Comparison of ENCODE assay signal across 21 cellular contexts in the genomic region with DNA sequence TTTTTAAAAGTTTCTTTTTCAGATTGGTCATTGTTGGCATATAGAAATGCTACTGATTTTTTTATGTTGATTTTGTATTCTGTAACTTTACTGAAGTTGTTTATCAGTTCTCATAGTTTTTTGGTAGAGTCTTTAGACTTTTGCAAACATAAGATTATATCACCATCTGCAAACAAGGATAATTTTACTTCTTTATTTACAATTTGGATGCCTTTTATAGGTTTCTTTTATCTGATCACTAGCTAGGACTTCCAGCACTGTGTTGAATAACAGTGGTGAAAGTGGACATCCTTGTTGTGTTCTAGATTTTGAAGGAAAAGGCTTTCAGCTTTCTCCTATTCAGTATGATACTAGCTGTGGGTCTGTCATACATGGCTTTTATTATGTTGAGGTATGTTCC.
"Had no signal": no experiment of that assay in that cellular context is flagged by ENCODE, and none has a peak within 500 bp of the region (broad histone marks: within the 10 kb centered on the region; RNA-seq: fewer than 3 reads in every experiment).

No MANE protein-coding gene starts in this region.

- H3K27ac ChIP-seq: coronary artery, dorsolateral prefrontal cortex, esophagus muscularis mucosa, foreskin keratinocyte, gastroesophageal sphincter, heart left ventricle, hepatocyte, left lung, lower lobe of right lung had no signal

- H3K4me3 ChIP-seq: coronary artery, dorsolateral prefrontal cortex, esophagus muscularis mucosa, gastroesophageal sphincter, heart left ventricle, hepatocyte, left lung, lower lobe of right lung, mucosa of descending colon had no signal

- ATAC-seq: foreskin keratinocyte; gastroesophageal sphincter; heart left ventricle; left cardiac atrium; left lung; left ventricle myocardium superior; lower lobe of right lung; mucosa of descending colon; naive thymus-derived CD8-positive, alpha-beta T cell had no signal

- DNase-seq: dermis blood vessel endothelial cell; dorsolateral prefrontal cortex; effector CD4-positive, alpha-beta T cell; effector memory CD4-positive, alpha-beta T cell; foreskin keratinocyte; heart left ventricle; hypothalamus; immature natural killer cell; islet precursor cell; left cardiac atrium; left lung; left ventricle myocardium superior; lower lobe of right lung; mesenchymal stem cell; mucosa of descending colon; naive B cell; naive thymus-derived CD8-positive, alpha-beta T cell had no signal
